ENCODE assay signal across 1 cellular context in genomic region chr4:15551740-15552446, GRCh38.
A peak's percentile ranks its signal among the peaks of the same experiment; 100 is the strongest.
TF ChIP-seq lines count a peak whose summit lies in the region.

No MANE protein-coding gene starts in this region.

TF ChIP-seq in HepG2, 621 proteins besides CTCF, POLR2A, EP300 and RAD21 (continued from another document and continues in another):
- TF ChIP-seq, protein P1, sequence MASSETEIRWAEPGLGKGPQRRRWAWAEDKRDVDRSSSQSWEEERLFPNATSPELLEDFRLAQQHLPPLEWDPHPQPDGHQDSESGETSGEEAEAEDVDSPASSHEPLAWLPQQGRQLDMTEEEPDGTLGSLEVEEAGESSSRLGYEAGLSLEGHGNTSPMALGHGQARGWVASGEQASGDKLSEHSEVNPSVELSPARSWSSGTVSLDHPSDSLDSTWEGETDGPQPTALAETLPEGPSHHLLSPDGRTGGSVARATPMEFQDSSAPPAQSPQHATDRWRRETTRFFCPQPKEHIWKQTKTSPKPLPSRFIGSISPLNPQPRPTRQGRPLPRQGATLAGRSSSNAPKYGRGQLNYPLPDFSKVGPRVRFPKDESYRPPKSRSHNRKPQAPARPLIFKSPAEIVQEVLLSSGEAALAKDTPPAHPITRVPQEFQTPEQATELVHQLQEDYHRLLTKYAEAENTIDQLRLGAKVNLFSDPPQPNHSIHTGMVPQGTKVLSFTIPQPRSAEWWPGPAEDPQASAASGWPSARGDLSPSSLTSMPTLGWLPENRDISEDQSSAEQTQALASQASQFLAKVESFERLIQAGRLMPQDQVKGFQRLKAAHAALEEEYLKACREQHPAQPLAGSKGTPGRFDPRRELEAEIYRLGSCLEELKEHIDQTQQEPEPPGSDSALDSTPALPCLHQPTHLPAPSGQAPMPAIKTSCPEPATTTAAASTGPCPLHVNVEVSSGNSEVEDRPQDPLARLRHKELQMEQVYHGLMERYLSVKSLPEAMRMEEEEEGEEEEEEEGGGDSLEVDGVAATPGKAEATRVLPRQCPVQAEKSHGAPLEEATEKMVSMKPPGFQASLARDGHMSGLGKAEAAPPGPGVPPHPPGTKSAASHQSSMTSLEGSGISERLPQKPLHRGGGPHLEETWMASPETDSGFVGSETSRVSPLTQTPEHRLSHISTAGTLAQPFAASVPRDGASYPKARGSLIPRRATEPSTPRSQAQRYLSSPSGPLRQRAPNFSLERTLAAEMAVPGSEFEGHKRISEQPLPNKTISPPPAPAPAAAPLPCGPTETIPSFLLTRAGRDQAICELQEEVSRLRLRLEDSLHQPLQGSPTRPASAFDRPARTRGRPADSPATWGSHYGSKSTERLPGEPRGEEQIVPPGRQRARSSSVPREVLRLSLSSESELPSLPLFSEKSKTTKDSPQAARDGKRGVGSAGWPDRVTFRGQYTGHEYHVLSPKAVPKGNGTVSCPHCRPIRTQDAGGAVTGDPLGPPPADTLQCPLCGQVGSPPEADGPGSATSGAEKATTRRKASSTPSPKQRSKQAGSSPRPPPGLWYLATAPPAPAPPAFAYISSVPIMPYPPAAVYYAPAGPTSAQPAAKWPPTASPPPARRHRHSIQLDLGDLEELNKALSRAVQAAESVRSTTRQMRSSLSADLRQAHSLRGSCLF (CRISPR knock-in tag; IDR thresholded peaks at IDR 0.05; ENCODE audit: borderline replicate concordance): no peak
- TF ChIP-seq ZUFSP (CRISPR knock-in tag; IDR thresholded peaks at IDR 0.05; ENCODE audit: borderline replicate concordance) (no peak), AHDC1 (CRISPR knock-in tag; IDR thresholded peaks at IDR 0.05; ENCODE audit: borderline replicate concordance) (0 out of 2 replicates have a peak, but pooled peaks have one; percentile 45), HIVEP1 (CRISPR knock-in tag; IDR thresholded peaks at IDR 0.05) (no peak), ZNF558 (CRISPR knock-in tag; IDR thresholded peaks at IDR 0.05; ENCODE audit: borderline replicate concordance) (no peak), FOXA3 (CRISPR knock-in tag; IDR thresholded peaks at IDR 0.05) (peak; percentile 73), EEA1 (CRISPR knock-in tag; IDR thresholded peaks at IDR 0.05; ENCODE audit: borderline replicate concordance) (no peak), ZNF589 (CRISPR knock-in tag; conservative IDR thresholded peaks at IDR 0.05) (no peak), LBX2 (CRISPR knock-in tag; IDR thresholded peaks at IDR 0.05; ENCODE audit: borderline replicate concordance) (no peak), KDM6A (CRISPR knock-in tag; IDR thresholded peaks at IDR 0.05; ENCODE audit: low read depth) (no peak), RBAK (CRISPR knock-in tag; IDR thresholded peaks at IDR 0.05) (no peak), ZNF615 (CRISPR knock-in tag; IDR thresholded peaks at IDR 0.05; ENCODE audit: borderline replicate concordance) (no peak), SIN3B (IDR thresholded peaks at IDR 0.05; ENCODE audit: low read length) (no peak), ZKSCAN5 (CRISPR knock-in tag; IDR thresholded peaks at IDR 0.05) (no peak), TBL1XR1 (IDR thresholded peaks at IDR 0.05; ENCODE audit: borderline replicate concordance, low read length, partially characterized antibody) (no peak), ZZZ3 (CRISPR knock-in tag; IDR thresholded peaks at IDR 0.05; ENCODE audit: borderline replicate concordance) (no peak), ZNF331 (CRISPR knock-in tag; IDR thresholded peaks at IDR 0.05) (no peak), ZFP82 (CRISPR knock-in tag; IDR thresholded peaks at IDR 0.05; ENCODE audit: borderline replicate concordance) (no peak), KDM4B (CRISPR knock-in tag; IDR thresholded peaks at IDR 0.05) (no peak), IRF2 (CRISPR knock-in tag; IDR thresholded peaks at IDR 0.05) (no peak), THAP8 (CRISPR knock-in tag; IDR thresholded peaks at IDR 0.05; ENCODE audit: borderline replicate concordance) (no peak), IKZF4 (CRISPR knock-in tag; IDR thresholded peaks at IDR 0.05; ENCODE audit: borderline replicate concordance, low read depth, not compliant biosample characterization) (no peak), TOPORS (CRISPR knock-in tag; IDR thresholded peaks at IDR 0.05) (no peak), ZFYVE20 (CRISPR knock-in tag; IDR thresholded peaks at IDR 0.05; ENCODE audit: borderline replicate concordance, low read depth) (no peak), SALL2 (CRISPR knock-in tag; IDR thresholded peaks at IDR 0.05) (no peak), MATR3 (CRISPR knock-in tag; IDR thresholded peaks at IDR 0.05) (no peak), RXRA (CRISPR knock-in tag; IDR thresholded peaks at IDR 0.05) (no peak), ETV5 (CRISPR knock-in tag; IDR thresholded peaks at IDR 0.05; ENCODE audit: borderline replicate concordance) (no peak), SOX5 (CRISPR knock-in tag; IDR thresholded peaks at IDR 0.05; ENCODE audit: borderline replicate concordance) (peak; percentile 59; the same call in 1 of the 2 replicates), KDM1A (CRISPR knock-in tag; IDR thresholded peaks at IDR 0.05) (no peak), ELF1 (CRISPR knock-in tag; IDR thresholded peaks at IDR 0.05) (no peak), HNF4A (CRISPR knock-in tag; IDR thresholded peaks at IDR 0.05) (no peak)
- TF ChIP-seq, protein P2, sequence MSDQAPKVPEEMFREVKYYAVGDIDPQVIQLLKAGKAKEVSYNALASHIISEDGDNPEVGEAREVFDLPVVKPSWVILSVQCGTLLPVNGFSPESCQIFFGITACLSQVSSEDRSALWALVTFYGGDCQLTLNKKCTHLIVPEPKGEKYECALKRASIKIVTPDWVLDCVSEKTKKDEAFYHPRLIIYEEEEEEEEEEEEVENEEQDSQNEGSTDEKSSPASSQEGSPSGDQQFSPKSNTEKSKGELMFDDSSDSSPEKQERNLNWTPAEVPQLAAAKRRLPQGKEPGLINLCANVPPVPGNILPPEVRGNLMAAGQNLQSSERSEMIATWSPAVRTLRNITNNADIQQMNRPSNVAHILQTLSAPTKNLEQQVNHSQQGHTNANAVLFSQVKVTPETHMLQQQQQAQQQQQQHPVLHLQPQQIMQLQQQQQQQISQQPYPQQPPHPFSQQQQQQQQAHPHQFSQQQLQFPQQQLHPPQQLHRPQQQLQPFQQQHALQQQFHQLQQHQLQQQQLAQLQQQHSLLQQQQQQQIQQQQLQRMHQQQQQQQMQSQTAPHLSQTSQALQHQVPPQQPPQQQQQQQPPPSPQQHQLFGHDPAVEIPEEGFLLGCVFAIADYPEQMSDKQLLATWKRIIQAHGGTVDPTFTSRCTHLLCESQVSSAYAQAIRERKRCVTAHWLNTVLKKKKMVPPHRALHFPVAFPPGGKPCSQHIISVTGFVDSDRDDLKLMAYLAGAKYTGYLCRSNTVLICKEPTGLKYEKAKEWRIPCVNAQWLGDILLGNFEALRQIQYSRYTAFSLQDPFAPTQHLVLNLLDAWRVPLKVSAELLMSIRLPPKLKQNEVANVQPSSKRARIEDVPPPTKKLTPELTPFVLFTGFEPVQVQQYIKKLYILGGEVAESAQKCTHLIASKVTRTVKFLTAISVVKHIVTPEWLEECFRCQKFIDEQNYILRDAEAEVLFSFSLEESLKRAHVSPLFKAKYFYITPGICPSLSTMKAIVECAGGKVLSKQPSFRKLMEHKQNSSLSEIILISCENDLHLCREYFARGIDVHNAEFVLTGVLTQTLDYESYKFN (CRISPR knock-in tag; conservative IDR thresholded peaks at IDR 0.05): peak; percentile 50
- TF ChIP-seq, protein P3, sequence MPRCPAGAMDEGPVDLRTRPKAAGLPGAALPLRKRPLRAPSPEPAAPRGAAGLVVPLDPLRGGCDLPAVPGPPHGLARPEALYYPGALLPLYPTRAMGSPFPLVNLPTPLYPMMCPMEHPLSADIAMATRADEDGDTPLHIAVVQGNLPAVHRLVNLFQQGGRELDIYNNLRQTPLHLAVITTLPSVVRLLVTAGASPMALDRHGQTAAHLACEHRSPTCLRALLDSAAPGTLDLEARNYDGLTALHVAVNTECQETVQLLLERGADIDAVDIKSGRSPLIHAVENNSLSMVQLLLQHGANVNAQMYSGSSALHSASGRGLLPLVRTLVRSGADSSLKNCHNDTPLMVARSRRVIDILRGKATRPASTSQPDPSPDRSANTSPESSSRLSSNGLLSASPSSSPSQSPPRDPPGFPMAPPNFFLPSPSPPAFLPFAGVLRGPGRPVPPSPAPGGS (CRISPR knock-in tag; IDR thresholded peaks at IDR 0.05): no peak
- TF ChIP-seq, protein P4, sequence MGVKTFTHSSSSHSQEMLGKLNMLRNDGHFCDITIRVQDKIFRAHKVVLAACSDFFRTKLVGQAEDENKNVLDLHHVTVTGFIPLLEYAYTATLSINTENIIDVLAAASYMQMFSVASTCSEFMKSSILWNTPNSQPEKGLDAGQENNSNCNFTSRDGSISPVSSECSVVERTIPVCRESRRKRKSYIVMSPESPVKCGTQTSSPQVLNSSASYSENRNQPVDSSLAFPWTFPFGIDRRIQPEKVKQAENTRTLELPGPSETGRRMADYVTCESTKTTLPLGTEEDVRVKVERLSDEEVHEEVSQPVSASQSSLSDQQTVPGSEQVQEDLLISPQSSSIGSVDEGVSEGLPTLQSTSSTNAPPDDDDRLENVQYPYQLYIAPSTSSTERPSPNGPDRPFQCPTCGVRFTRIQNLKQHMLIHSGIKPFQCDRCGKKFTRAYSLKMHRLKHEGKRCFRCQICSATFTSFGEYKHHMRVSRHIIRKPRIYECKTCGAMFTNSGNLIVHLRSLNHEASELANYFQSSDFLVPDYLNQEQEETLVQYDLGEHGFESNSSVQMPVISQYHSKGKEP (CRISPR knock-in tag; IDR thresholded peaks at IDR 0.05): no peak
- TF ChIP-seq, protein P5, sequence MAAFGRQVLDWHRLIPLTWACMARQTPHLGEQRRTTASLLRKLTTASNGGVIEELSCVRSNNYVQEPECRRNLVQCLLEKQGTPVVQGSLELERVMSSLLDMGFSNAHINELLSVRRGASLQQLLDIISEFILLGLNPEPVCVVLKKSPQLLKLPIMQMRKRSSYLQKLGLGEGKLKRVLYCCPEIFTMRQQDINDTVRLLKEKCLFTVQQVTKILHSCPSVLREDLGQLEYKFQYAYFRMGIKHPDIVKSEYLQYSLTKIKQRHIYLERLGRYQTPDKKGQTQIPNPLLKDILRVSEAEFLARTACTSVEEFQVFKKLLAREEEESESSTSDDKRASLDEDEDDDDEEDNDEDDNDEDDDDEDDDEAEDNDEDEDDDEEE (CRISPR knock-in tag; IDR thresholded peaks at IDR 0.05): no peak
